ENCODE assay signal across 8 cellular contexts in the genomic region with DNA sequence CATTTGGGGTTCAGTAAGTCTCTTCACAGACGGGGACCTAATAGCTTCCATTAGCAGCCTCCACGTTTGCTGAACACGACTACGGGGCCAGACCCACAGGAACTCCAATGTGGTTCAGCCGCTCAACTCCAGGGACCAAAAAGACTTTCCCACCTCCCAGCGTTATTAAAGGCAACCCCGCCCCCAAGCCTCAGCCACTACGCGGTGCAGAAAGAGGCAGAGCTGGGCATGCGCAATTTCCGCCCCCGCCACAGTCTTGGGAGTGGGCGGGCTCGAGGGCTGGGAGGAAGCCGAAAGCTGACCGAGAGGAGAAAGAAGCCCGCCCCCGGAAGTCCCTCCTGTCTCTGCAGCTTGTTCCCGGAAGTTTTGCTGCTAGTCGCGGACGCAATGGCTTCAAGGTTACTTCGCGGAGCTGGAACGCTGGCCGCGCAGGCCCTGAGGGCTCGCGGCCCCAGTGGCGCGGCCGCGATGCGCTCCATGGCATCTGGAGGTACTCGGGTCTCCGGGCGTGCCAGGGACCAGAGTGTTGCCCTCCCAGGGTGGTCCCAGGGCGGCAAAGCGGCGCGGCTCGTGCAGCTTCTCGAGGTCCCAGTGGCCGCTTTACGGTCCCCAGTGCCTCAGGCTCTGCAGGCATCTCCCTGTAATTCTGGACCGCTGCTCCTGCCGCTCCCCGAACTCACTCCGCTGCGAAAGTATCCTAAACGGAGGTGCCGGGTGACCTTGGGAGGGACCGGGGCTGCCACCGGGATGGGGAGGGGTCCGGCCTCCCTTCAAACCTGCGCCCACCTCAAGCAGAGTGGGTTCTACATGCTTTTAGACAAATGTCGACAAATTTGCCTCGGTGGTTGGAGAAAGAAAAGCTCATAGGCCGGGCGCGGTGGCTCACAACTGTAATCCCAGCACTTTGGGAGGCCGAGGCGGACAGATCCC. TPM values are rescaled to one million over a fixed set of nuclear protein-coding genes. Genes with fewer than 3 reads are reported as not detected.
A peak's percentile ranks its signal among the peaks of the same experiment; 100 is the strongest.
DNase-seq lines count a peak whose midpoint lies in the region; ATAC-seq and TF ChIP-seq lines count a peak whose summit lies in the region.

A gene with protein sequence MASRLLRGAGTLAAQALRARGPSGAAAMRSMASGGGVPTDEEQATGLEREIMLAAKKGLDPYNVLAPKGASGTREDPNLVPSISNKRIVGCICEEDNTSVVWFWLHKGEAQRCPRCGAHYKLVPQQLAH (plus strand): TSS at position 363 of the 930 bp plus-strand sequence. CDS start 25 bp downstream, at position 388.

- TF ChIP-seq CTCF in chondrocyte (IDR thresholded peaks at IDR 0.05), result no peak
- TF ChIP-seq CTCF in kidney epithelial cell (IDR thresholded peaks at IDR 0.05; ENCODE audit: insufficient read depth, low read length, poor library complexity, severe bottlenecking), result no peak

- H3K4me1 Mint-ChIP-seq in chondrocyte (ENCODE audit: low read depth), result peaks cover 17% of the 10 kb centered on the region

- ATAC-seq in HG03439 (IDR thresholded peaks at IDR 0.05; ENCODE audit: unreplicated experiment), result peak; percentile 96

- DNase-seq in AML-193 (lab: John Stamatoyannopoulos, UW) (peak; percentile 93 to 97), NCI-H510A treated with DMSO at 0.1 percent for 48 hours (lab: John Stamatoyannopoulos, UW) (peak; percentile 88), chondrocyte (ENCODE audit: low spot score) (peak; percentile 99), kidney epithelial cell (ENCODE audit: low read depth) (peak; percentile 84)
- peak; percentile 98 for DNase-seq in activated CD4-positive, alpha-beta T cell treated with anti-CD3 and anti-CD28 coated beads for 24 hours (ENCODE audit: low read depth in 2 of 2)
- peak; percentile 97 to 99 for DNase-seq in stimulated activated CD4-positive, alpha-beta T cell treated with anti-CD3 and anti-CD28 coated beads, Interleukin-15, amount 100 ng/mL, for 48 hours (ENCODE audit: low read depth in 2 of 2)

- H3K4me3 Mint-ChIP-seq in chondrocyte (ENCODE audit: unreplicated experiment), result peak within 1 kb of the TSS; percentile 89

- peak within 1 kb of the TSS; percentile 96 for H3K4me3 ChIP-seq in kidney epithelial cell (ENCODE audit: low read depth, low read length)

- H3K27ac Mint-ChIP-seq in chondrocyte (ENCODE audit: unreplicated experiment), result peak within 1 kb of the TSS; percentile 98

- no peaks in the 10 kb centered on the region for H3K36me3 ChIP-seq in kidney epithelial cell (ENCODE audit: control insufficient read depth, insufficient read depth, low read length)

- H3K9me3 Mint-ChIP-seq in chondrocyte (ENCODE audit: low read depth), result no peaks in the 10 kb centered on the region

- H3K36me3 Mint-ChIP-seq in chondrocyte (ENCODE audit: low read depth), result peaks cover 18% of the 10 kb centered on the region

- TF ChIP-seq POLR2A in GM19193 (IDR thresholded peaks at IDR 0.05; ENCODE audit: extremely low read depth, insufficient read depth, insufficient read length), result peak; percentile 97

- no peaks in the 10 kb centered on the region for H3K27me3 ChIP-seq in kidney epithelial cell (ENCODE audit: control insufficient read depth, insufficient read depth, low read length)

- H3K27me3 Mint-ChIP-seq in chondrocyte (ENCODE audit: low read depth), result no peaks in the 10 kb centered on the region

RNA-seq across cellular contexts. Expression of the gene that starts here (rescaled TPM):
- total RNA-seq in chondrocyte (147 to 170 TPM (median 150 TPM) in 3 replicates), kidney epithelial cell (393 and 441 TPM in 2 replicates)

Comparison
In these comparisons a context has a peak if more than half of its experiments do, and no peak if none do; other contexts are left out.
1. Peak in every context shown above with its lines: DNase-seq, ATAC-seq and H3K4me3 ChIP-seq.